In genomic region chr6:43370003-43370580, GRCh38 we compare ENCODE assay signal across 8 cellular contexts. TPM values are rescaled to one million over a fixed set of nuclear protein-coding genes. Genes with fewer than 3 reads are reported as not detected.
DNase-seq lines count a peak whose midpoint lies in the region; ATAC-seq and TF ChIP-seq lines count a peak whose summit lies in the region.
"Not testable (repeated sequence)": the region's sequence is repeated elsewhere in the genome, so short reads cannot be mapped to it uniquely, and the experiment has no call there.

No MANE protein-coding gene starts in this region.

- peak; percentile 20 for ATAC-seq in GM21529 (IDR thresholded peaks at IDR 0.05; ENCODE audit: unreplicated experiment)
- peak; percentile 11 for ATAC-seq in HG03354 (IDR thresholded peaks at IDR 0.05; ENCODE audit: poor library complexity, severe bottlenecking, unreplicated experiment)
- ATAC-seq in naive thymus-derived CD8-positive, alpha-beta T cell: not testable (repeated sequence)

- H3K4me1 ChIP-seq in CD4-positive, alpha-beta memory T cell (ENCODE audit: insufficient read depth, low read length): peaks cover 39% of the 10 kb centered on the region
- peaks cover 12% of the 10 kb centered on the region for H3K4me1 ChIP-seq in cardiac muscle cell (ENCODE audit: low read depth)

- peak overlapping the region; percentile 88 to 94 (median 91) for H3K4me3 Mint-ChIP-seq in CD4-positive, alpha-beta memory T cell
- peak overlapping the region; percentile 83 for H3K4me3 Mint-ChIP-seq in T-helper 1 cell treated with Interleukin-12 subunit alpha and Interleukin-12 subunit beta and Interleukin-4 antibody, amounts not matched to agents 30 μg/mL and 1 μg/mL, for 36 hours
- H3K4me3 Mint-ChIP-seq in brain: peak overlapping the region; percentile 87 to 90 (median 88)
- H3K4me3 Mint-ChIP-seq in naive thymus-derived CD8-positive, alpha-beta T cell: peak overlapping the region; percentile 51 to 96 (median 93)

- TF ChIP-seq CTCF in brain (conservative IDR thresholded peaks at IDR 0.05); cardiac muscle cell (IDR thresholded peaks at IDR 0.05; ENCODE audit: low read depth, low read length): not testable (repeated sequence)

- peak overlapping the region; percentile 24 to 69 for H3K4me3 ChIP-seq in CD4-positive, alpha-beta memory T cell (ENCODE audit: low read length in 2 of 2)
- peak overlapping the region; percentile 77 for H3K4me3 ChIP-seq in cardiac muscle cell

- H3K27me3 Mint-ChIP-seq in CD4-positive, alpha-beta memory T cell; naive thymus-derived CD8-positive, alpha-beta T cell: not testable (repeated sequence)
- H3K27me3 Mint-ChIP-seq in T-helper 1 cell treated with Interleukin-12 subunit alpha and Interleukin-12 subunit beta and Interleukin-4 antibody, amounts not matched to agents 30 μg/mL and 1 μg/mL, for 36 hours (ENCODE audit: low read depth): peaks cover 26% of the 10 kb centered on the region
- peaks cover 16% of the 10 kb centered on the region for H3K27me3 Mint-ChIP-seq in brain

- not testable (repeated sequence) for H3K27me3 ChIP-seq in CD4-positive, alpha-beta memory T cell (ENCODE audit: insufficient read depth, low read length); cardiac muscle cell

- H3K36me3 ChIP-seq in CD4-positive, alpha-beta memory T cell (ENCODE audit: insufficient read depth, low read length); cardiac muscle cell: not testable (repeated sequence)

- POLR2A ChIA-PET in CD4-positive, alpha-beta memory T cell (lab: Charles Lee; ENCODE audit: partially characterized antibody): interaction anchor here (0.6 to 8.3 kb wide), 32 partner anchors 10 to 441 kb away, joined by 3 to 197 read pairs (median 5); partner anchors contain the start of genes ABCC10, CNPY3, CRIP3 and DLK2
- POLR2A ChIA-PET in naive thymus-derived CD8-positive, alpha-beta T cell (lab: Charles Lee): interaction anchor here (0.8 to 8.0 kb wide), 20 partner anchors 9 to 917 kb away, joined by 3 to 146 read pairs (median 6); partner anchors contain the start of genes ABCC10, CUL9, DLK2 and DNPH1

- H3K27ac ChIP-seq in CD4-positive, alpha-beta memory T cell (ENCODE audit: low read depth, low read length): peak overlapping the region; percentile 86
- H3K27ac ChIP-seq in cardiac muscle cell (peak overlapping the region; percentile 87), substantia nigra (ENCODE audit: low read depth, low read length, poor library complexity, severe bottlenecking) (peak overlapping the region; percentile 89)

- peaks cover 27 to 46% (median 34%) of the 10 kb centered on the region in 4 donors for H3K4me1 Mint-ChIP-seq in CD4-positive, alpha-beta memory T cell
- H3K4me1 Mint-ChIP-seq in T-helper 1 cell treated with Interleukin-12 subunit alpha and Interleukin-12 subunit beta and Interleukin-4 antibody, amounts not matched to agents 30 μg/mL and 1 μg/mL, for 36 hours (ENCODE audit: low read depth): peaks cover 35% of the 10 kb centered on the region
- peaks cover 39% of the 10 kb centered on the region for H3K4me1 Mint-ChIP-seq in brain
- peaks cover 22 to 67% (median 45%) of the 10 kb centered on the region in 4 donors for H3K4me1 Mint-ChIP-seq in naive thymus-derived CD8-positive, alpha-beta T cell

- peak overlapping the region; percentile 94 to 97 (median 97) for H3K27ac Mint-ChIP-seq in CD4-positive, alpha-beta memory T cell
- H3K27ac Mint-ChIP-seq in T-helper 1 cell treated with Interleukin-12 subunit alpha and Interleukin-12 subunit beta and Interleukin-4 antibody, amounts not matched to agents 30 μg/mL and 1 μg/mL, for 36 hours: peak overlapping the region; percentile 85
- H3K27ac Mint-ChIP-seq in brain: peak overlapping the region; percentile 85 to 98 (median 97)
- H3K27ac Mint-ChIP-seq in naive thymus-derived CD8-positive, alpha-beta T cell: peak overlapping the region; percentile 92 to 98 (median 97)

- H3K36me3 Mint-ChIP-seq in CD4-positive, alpha-beta memory T cell; T-helper 1 cell treated with Interleukin-12 subunit alpha and Interleukin-12 subunit beta and Interleukin-4 antibody, amounts not matched to agents 30 μg/mL and 1 μg/mL, for 36 hours (ENCODE audit: low read depth); brain; naive thymus-derived CD8-positive, alpha-beta T cell: not testable (repeated sequence)

- CTCF ChIA-PET in CD4-positive, alpha-beta memory T cell (lab: Charles Lee; ENCODE audit: partially characterized antibody): interaction anchor here (0.6 to 4.0 kb wide), 10 partner anchors 8 to 917 kb away, joined by 3 to 21 read pairs (median 4); partner anchors contain the start of gene CRIP3

- H3K9me3 ChIP-seq in CD4-positive, alpha-beta memory T cell (ENCODE audit: control insufficient read depth in 1 of 2, low read length in 2 of 2); cardiac muscle cell (ENCODE audit: low read depth): not testable (repeated sequence)

- not testable (repeated sequence) for H3K9me3 Mint-ChIP-seq in CD4-positive, alpha-beta memory T cell; T-helper 1 cell treated with Interleukin-12 subunit alpha and Interleukin-12 subunit beta and Interleukin-4 antibody, amounts not matched to agents 30 μg/mL and 1 μg/mL, for 36 hours; brain; naive thymus-derived CD8-positive, alpha-beta T cell

- not testable (repeated sequence) for DNase-seq in CD4-positive, alpha-beta memory T cell; cardiac muscle cell (ENCODE audit: low read depth in 1 of 2, low spot score in 1 of 2); naive thymus-derived CD8-positive, alpha-beta T cell; substantia nigra (lab: John Stamatoyannopoulos, UW)

- intact Hi-C loops in CD4-positive, alpha-beta memory T cell (cut with micrococcal nuclease): not testable (repeated sequence)

RNA-seq across cellular contexts. Expression of gene ZNF318, which starts 0.6 kb away (rescaled TPM):
- total RNA-seq in CD4-positive, alpha-beta memory T cell: 10 to 100 TPM; 30.6 to 32.2 TPM
- 1 to 10 TPM; 1.3 to 6.9 TPM for polyA plus RNA-seq in CD4-positive, alpha-beta memory T cell
- polyA plus RNA-seq in brain (ENCODE audit: insufficient read depth, low read depth, low replicate concordance) (15.3 TPM), cardiac muscle cell (16.2 and 22.9 TPM in 2 replicates)
- 14.8 and 27.2 TPM in 2 replicates for total RNA-seq in cardiac muscle cell
- 10 to 100 TPM; 34.4 to 35.0 TPM for total RNA-seq in naive thymus-derived CD8-positive, alpha-beta T cell
- polyA plus RNA-seq in naive thymus-derived CD8-positive, alpha-beta T cell: 1 to 10 TPM; 3.4 to 7.0 (median 5.7) TPM

RNA-seq across cellular contexts. Expression of gene ABCC10, which starts 57.2 kb away (rescaled TPM):
- total RNA-seq in CD4-positive, alpha-beta memory T cell: 10 to 100 TPM; 69.9 to 80.0 TPM
- 10 to 100 TPM; 11.4 to 25.0 TPM for polyA plus RNA-seq in CD4-positive, alpha-beta memory T cell
- polyA plus RNA-seq in brain (ENCODE audit: insufficient read depth, low read depth, low replicate concordance): 11.3 TPM
- total RNA-seq in cardiac muscle cell: 19.8 and 25.6 TPM in 2 replicates
- polyA plus RNA-seq in cardiac muscle cell: 20.6 and 29.4 TPM in 2 replicates
- total RNA-seq in naive thymus-derived CD8-positive, alpha-beta T cell: 10 to 100 TPM; 67.2 to 72.6 TPM
- polyA plus RNA-seq in naive thymus-derived CD8-positive, alpha-beta T cell: 10 to 100 TPM in 2 of 3 donors, 1 to 10 TPM in 1; 9.6 to 15.9 (median 10.6) TPM
